ENCODE assay signal across 8 cellular contexts in genomic region chr15:35545825-35546580, GRCh38. TPM values are rescaled to one million over a fixed set of nuclear protein-coding genes. Genes with fewer than 3 reads are reported as not detected.
DNase-seq lines count a peak whose midpoint lies in the region; ATAC-seq and TF ChIP-seq lines count a peak whose summit lies in the region.

DPH6 (minus strand) TSS chr15:35546165; CDS start chr15:35546141, 24 bp downstream.

- H3K27ac ChIP-seq in HUES64 (ENCODE audit: low read depth, low read length) = peak within 1 kb of the TSS; percentile 99
- peak within 1 kb of the TSS; percentile 96 to 98 (median 98) for H3K27ac ChIP-seq in esophagus squamous epithelium

- peak in 3 of 4 donors; percentile 25 to 68 (median 47) for TF ChIP-seq POLR2A in esophagus squamous epithelium (IDR thresholded peaks at IDR 0.05)

- peak within 1 kb of the TSS; percentile 90 for H3K4me3 Mint-ChIP-seq in activated T-cell treated with anti-CD3 and anti-CD28 coated beads, Interleukin-2, amount 50 U/mL, for 4 hours
- peak within 1 kb of the TSS; percentile 96 to 99 (median 98) for H3K4me3 Mint-ChIP-seq in naive B cell
- H3K4me3 Mint-ChIP-seq in stimulated activated effector memory CD8-positive, alpha-beta T cell treated with anti-CD3 and anti-CD28 coated beads, Interleukin-12 subunit alpha, Interleukin-12 subunit beta, amount 100 ng/mL, for 72 hours = peak within 1 kb of the TSS; percentile 97

- H3K4me1 ChIP-seq in HUES64 (ENCODE audit: insufficient read depth, low read length) (peaks cover 50% of the 10 kb centered on the region), esophagus squamous epithelium (peaks cover 3 to 23% (median 11%) of the 10 kb centered on the region in 3 donors)

- peaks cover 1% of the 10 kb centered on the region for H3K36me3 Mint-ChIP-seq in activated T-cell treated with anti-CD3 and anti-CD28 coated beads, Interleukin-2, amount 50 U/mL, for 4 hours (ENCODE audit: insufficient read depth)
- H3K36me3 Mint-ChIP-seq in naive B cell = peaks cover 0 to 7% of the 10 kb centered on the region in 2 donors
- peaks cover 10% of the 10 kb centered on the region for H3K36me3 Mint-ChIP-seq in stimulated activated effector memory CD8-positive, alpha-beta T cell treated with anti-CD3 and anti-CD28 coated beads, Interleukin-12 subunit alpha, Interleukin-12 subunit beta, amount 100 ng/mL, for 72 hours

- H3K4me1 Mint-ChIP-seq in activated T-cell treated with anti-CD3 and anti-CD28 coated beads, Interleukin-2, amount 50 U/mL, for 4 hours (ENCODE audit: low read depth) = peaks cover 13% of the 10 kb centered on the region
- peaks cover 16 to 31% (median 29%) of the 10 kb centered on the region in 3 donors for H3K4me1 Mint-ChIP-seq in naive B cell
- H3K4me1 Mint-ChIP-seq in stimulated activated effector memory CD8-positive, alpha-beta T cell treated with anti-CD3 and anti-CD28 coated beads, Interleukin-12 subunit alpha, Interleukin-12 subunit beta, amount 100 ng/mL, for 72 hours = peaks cover 15% of the 10 kb centered on the region

- H3K4me3 ChIP-seq in HUES64 (ENCODE audit: low read length) (peak within 1 kb of the TSS; percentile 81), esophagus squamous epithelium (peak within 1 kb of the TSS; percentile 67 to 87 (median 79))

- ATAC-seq in GM21515 (IDR thresholded peaks at IDR 0.05; ENCODE audit: unreplicated experiment) (peak; percentile 87), naive B cell (ENCODE audit: low read depth in 2 of 2) (peak; percentile 78 to 81)
- peak; percentile 94 to 95 for ATAC-seq in activated T-cell treated with anti-CD3 and anti-CD28 coated beads, Interleukin-2, amount 50 U/mL, for 4 hours
- ATAC-seq in stimulated activated effector memory CD8-positive, alpha-beta T cell treated with anti-CD3 and anti-CD28 coated beads, Interleukin-12 subunit alpha, Interleukin-12 subunit beta, amount 100 ng/mL, for 72 hours = peak; percentile 95

- DNase-seq in DMS153 (lab: John Stamatoyannopoulos, UW) = peak; percentile 35
- DNase-seq in activated T-cell treated with anti-CD3 and anti-CD28 coated beads, Interleukin-2, amount 50 U/mL, for 4 hours = peak; percentile 76
- no peak for DNase-seq in esophagus squamous epithelium (lab: John Stamatoyannopoulos, UW)
- DNase-seq in naive B cell = peak; percentile 86
- DNase-seq in stimulated activated effector memory CD8-positive, alpha-beta T cell treated with anti-CD3 and anti-CD28 coated beads, Interleukin-12 subunit alpha, Interleukin-12 subunit beta, amount 100 ng/mL, for 72 hours (ENCODE audit: low spot score in 2 of 2) = peak; percentile 76 to 92

- no peaks in the 10 kb centered on the region for H3K27me3 Mint-ChIP-seq in activated T-cell treated with anti-CD3 and anti-CD28 coated beads, Interleukin-2, amount 50 U/mL, for 4 hours (ENCODE audit: low read depth)
- no peaks in the 10 kb centered on the region for H3K27me3 Mint-ChIP-seq in naive B cell

- no peaks in the 10 kb centered on the region for H3K27me3 ChIP-seq in HUES64 (ENCODE audit: insufficient read depth, low read length)
- H3K27me3 ChIP-seq in esophagus squamous epithelium = no peaks in the 10 kb centered on the region

- H3K9ac ChIP-seq in HUES64 (ENCODE audit: low read depth, low read length) = peak within 1 kb of the TSS; percentile 98

- peaks cover 4% of the 10 kb centered on the region; the same call in 1 of the 2 replicates for H3K36me3 ChIP-seq in HUES64 (ENCODE audit: insufficient read depth, low read length)
- H3K36me3 ChIP-seq in esophagus squamous epithelium = no peaks in the 10 kb centered on the region

- no peaks in the 10 kb centered on the region for H3K9me3 Mint-ChIP-seq in activated T-cell treated with anti-CD3 and anti-CD28 coated beads, Interleukin-2, amount 50 U/mL, for 4 hours
- no peaks in the 10 kb centered on the region for H3K9me3 Mint-ChIP-seq in naive B cell
- no peaks in the 10 kb centered on the region for H3K9me3 Mint-ChIP-seq in stimulated activated effector memory CD8-positive, alpha-beta T cell treated with anti-CD3 and anti-CD28 coated beads, Interleukin-12 subunit alpha, Interleukin-12 subunit beta, amount 100 ng/mL, for 72 hours

- intact Hi-C loops in esophagus squamous epithelium (cut with DNase I) = no loop called here

- 57% methylated on average over 69 of the region's 69 CpGs for WGBS in HUES64
- 0% methylated on average over 3 to 17 of the region's 69 CpGs for whole genome bisulfite sequencing in esophagus squamous epithelium, 2 donors

- peak in 2 of 6 experiments; percentile 11 to 13 for TF ChIP-seq CTCF in esophagus squamous epithelium (IDR thresholded peaks at IDR 0.05)

- H3K9me3 ChIP-seq in HUES64 (ENCODE audit: insufficient read depth, low read depth, low read length) = no peaks in the 10 kb centered on the region
- H3K9me3 ChIP-seq in esophagus squamous epithelium = no peaks in the 10 kb centered on the region

- H3K27ac Mint-ChIP-seq in naive B cell = peak within 1 kb of the TSS; percentile 98 to 100 (median 99)
- H3K27ac Mint-ChIP-seq in stimulated activated effector memory CD8-positive, alpha-beta T cell treated with anti-CD3 and anti-CD28 coated beads, Interleukin-12 subunit alpha, Interleukin-12 subunit beta, amount 100 ng/mL, for 72 hours = peak within 1 kb of the TSS; percentile 99

TF ChIP-seq in PFSK-1, 5 proteins besides CTCF, POLR2A, EP300 and RAD21:
- TF ChIP-seq TAF1 (IDR thresholded peaks at IDR 0.05; ENCODE audit: borderline replicate concordance, insufficient read depth, low read length) = peak; percentile 63; the same call in 1 of the 2 replicates
- peak; percentile 66 for TF ChIP-seq POLR2AphosphoS5 (IDR thresholded peaks at IDR 0.05; ENCODE audit: low read depth, low read length)
- TF ChIP-seq SIN3A (IDR thresholded peaks at IDR 0.05; ENCODE audit: borderline replicate concordance, insufficient read depth, low read length) = peak; percentile 8; the same call in 1 of the 2 replicates
- peak; percentile 70 for TF ChIP-seq FOXP2 (optimal IDR thresholded peaks at IDR 0.05; ENCODE audit: borderline replicate concordance, extremely low read depth, extremely low read length, insufficient read depth)
- TF ChIP-seq REST (IDR thresholded peaks at IDR 0.05; ENCODE audit: insufficient read depth in 1 of 2, low read depth in 2 of 2, low read length in 2 of 2) = no peak

RNA-seq across cellular contexts. Expression of gene DPH6, which starts in this region (rescaled TPM):
- 13.1 TPM for polyA plus RNA-seq in HUES64 (2013, experiment 1 of 2)
- 14.4 TPM for polyA plus RNA-seq in HUES64 (2013, experiment 2 of 2)
- 11.2 TPM for polyA plus RNA-seq in PFSK-1 (2012; ENCODE audit: insufficient read length, low read depth)
- total RNA-seq in activated T-cell treated with anti-CD3 and anti-CD28 coated beads, Interleukin-2, amount 50 U/mL, for 4 hours = 10 to 100 TPM; 11.9 to 17.2 (median 12.5) TPM
- total RNA-seq in esophagus squamous epithelium = 10 to 100 TPM in 2 of 4 donors, 1 to 10 TPM in 2; 8.8 to 21.4 (median 11.2) TPM
- polyA plus RNA-seq in naive B cell (ENCODE audit: low read depth in 6 of 6) = 10 to 100 TPM; 14.1 to 31.0 (median 22.3) TPM
